ENCODE assay signal across 8 cellular contexts in the genomic region with DNA sequence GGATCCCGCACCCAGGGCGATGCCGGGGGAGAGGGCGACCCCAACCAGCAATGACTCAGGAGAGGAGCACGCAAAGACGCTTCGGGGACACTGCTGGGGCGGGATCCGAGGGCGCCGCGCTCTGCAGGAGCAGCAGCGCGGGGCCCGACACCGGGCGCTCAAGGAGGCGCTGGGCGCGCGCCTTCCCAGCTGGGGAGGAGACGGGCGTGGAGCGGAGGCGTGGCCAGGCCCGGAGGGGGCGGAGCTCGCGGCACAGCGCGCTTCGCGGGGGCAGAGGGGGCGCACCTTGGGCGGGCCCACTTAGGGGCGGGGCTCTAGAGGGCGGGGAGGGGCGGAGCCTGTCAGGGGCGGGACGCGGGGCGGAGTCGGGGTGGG. TPM values are rescaled to one million over a fixed set of nuclear protein-coding genes. Genes with fewer than 3 reads are reported as not detected.
DNase-seq lines count a peak whose midpoint lies in the region; ATAC-seq, FAIRE-seq and TF ChIP-seq lines count a peak whose summit lies in the region.

No MANE protein-coding gene starts in this region.

- H3K4me2 ChIP-seq in keratinocyte (ENCODE audit: control insufficient read depth, extremely low read depth, insufficient read depth, low read depth, low read length), result peak overlapping the region; percentile 77

- peaks cover 13% of the 10 kb centered on the region for H3K36me3 Mint-ChIP-seq in central memory CD8-positive, alpha-beta T cell (ENCODE audit: insufficient read depth)

- H3K36me3 ChIP-seq in keratinocyte (ENCODE audit: control insufficient read depth in 2 of 2, extremely low read depth in 1 of 2, insufficient read depth in 2 of 2, low read length in 2 of 2) (peaks cover 3% of the 10 kb centered on the region in 2 experiments), spleen (peaks cover 0 to 19% (median 10%) of the 10 kb centered on the region in 6 donors)

- H3K27ac Mint-ChIP-seq in central memory CD8-positive, alpha-beta T cell (ENCODE audit: low read depth), result peak overlapping the region; percentile 83

- dilution Hi-C loops in keratinocyte (cut with MboI; ENCODE audit: extremely low pct_ligation_motif_present, low sequenced_read_pairs), result no loop called here

- H3K4me1 ChIP-seq in keratinocyte (ENCODE audit: control insufficient read depth, extremely low read depth, insufficient read depth, low read length), result peaks cover 4% of the 10 kb centered on the region
- peaks cover 10 to 58% (median 34%) of the 10 kb centered on the region in 6 donors for H3K4me1 ChIP-seq in spleen

- H3K4me3 Mint-ChIP-seq in central memory CD8-positive, alpha-beta T cell, result peak overlapping the region; percentile 79

- H3K9me3 ChIP-seq in keratinocyte (ENCODE audit: control insufficient read depth, low read depth, low read length) (peaks cover 5% of the 10 kb centered on the region), spleen (peaks cover 0 to 34% (median 30%) of the 10 kb centered on the region in 8 donors)

- H4K20me1 ChIP-seq in keratinocyte (ENCODE audit: control insufficient read depth, extremely low read depth, insufficient read depth, low read length), result peaks cover 27% of the 10 kb centered on the region

- peak overlapping the region; percentile 81 for H3K9ac ChIP-seq in keratinocyte (ENCODE audit: control insufficient read depth, extremely low read depth, insufficient read depth, low read length)

- peaks cover 45% of the 10 kb centered on the region for H3K79me2 ChIP-seq in keratinocyte (ENCODE audit: control insufficient read depth, insufficient read depth, low read length)

- FAIRE-seq in keratinocyte (lab: Jason Lieb, UNC), result no peak

- H3K27ac ChIP-seq in keratinocyte (ENCODE audit: control insufficient read depth, insufficient read depth, low read length), result peak overlapping the region; percentile 56
- H3K27ac ChIP-seq in spleen, result peak overlapping the region; percentile 86 to 96 (median 95)

- TF ChIP-seq CTCF in keratinocyte (optimal IDR thresholded peaks at IDR 0.05 in 1 of 3, IDR thresholded peaks at IDR 0.05 in 1 of 3, conservative IDR thresholded peaks at IDR 0.05 in 1 of 3; ENCODE audit: extremely low read depth in 1 of 3, insufficient read depth in 2 of 3, low read length in 3 of 3) (no peak), spleen (IDR thresholded peaks at IDR 0.05 in 8 of 11, conservative IDR thresholded peaks at IDR 0.05 in 3 of 11) (no peak)

- no peak for TF ChIP-seq POLR2A in spleen (IDR thresholded peaks at IDR 0.05)

- intact Hi-C loops in spleen (cut with DNase I; ENCODE audit: low total_unique reads), result loop anchor here (5.0 kb wide), 1 partner anchor 55 kb away; the partner anchor contains the start of gene PTTG1IP

- H3K27me3 ChIP-seq in keratinocyte (ENCODE audit: control insufficient read depth, extremely low read depth, insufficient read depth, low read length) (no peaks in the 10 kb centered on the region), spleen (replicated peaks in 1 of 7) (no peaks in the 10 kb centered on the region)

- WGBS in spleen, 5 donors, result 0 to 2% (median 1%) methylated on average over 27 to 42 of the region's 43 CpGs

- peaks cover 5% of the 10 kb centered on the region for H3K9me3 Mint-ChIP-seq in central memory CD8-positive, alpha-beta T cell

- no peak overlapping the region for H2AFZ ChIP-seq in keratinocyte (ENCODE audit: control insufficient read depth, low read length)

- peaks cover 6% of the 10 kb centered on the region for H3K4me1 Mint-ChIP-seq in central memory CD8-positive, alpha-beta T cell

- peak; percentile 61 for ATAC-seq in HG03066 (IDR thresholded peaks at IDR 0.05; ENCODE audit: low read depth, unreplicated experiment)
- peak; percentile 76 for ATAC-seq in central memory CD8-positive, alpha-beta T cell (replicated peaks; ENCODE audit: extremely low read depth, poor library complexity, severe bottlenecking)

- H3K27me3 Mint-ChIP-seq in central memory CD8-positive, alpha-beta T cell, result no peaks in the 10 kb centered on the region

- peak overlapping the region; percentile 68 to 70 (median 69) for H3K4me3 ChIP-seq in keratinocyte (ENCODE audit: control insufficient read depth in 2 of 3, extremely low read depth in 1 of 3, insufficient read depth in 2 of 3, low read depth in 1 of 3, low read length in 3 of 3)
- peak overlapping the region; percentile 51 to 82 (median 64) for H3K4me3 ChIP-seq in spleen

- DNase-seq in SIG-M5 treated with dmso at 0.1 percent for 504 hours (lab: John Stamatoyannopoulos, UW; ENCODE audit: unreplicated experiment), result peak; percentile 80
- DNase-seq in SIG-M5 (lab: John Stamatoyannopoulos, UW), result no peak
- peak; percentile 90 for DNase-seq in NCI-H2196 (lab: John Stamatoyannopoulos, UW; ENCODE audit: unreplicated experiment)
- DNase-seq in activated CD4-positive, CD25-positive, alpha-beta regulatory T cell treated with anti-CD3 and anti-CD28 coated beads, Interleukin-2, amount 50 U/mL, for 72 hours, result peak; percentile 91
- peak; percentile 85 to 86 for DNase-seq in central memory CD8-positive, alpha-beta T cell (ENCODE audit: low spot score in 2 of 2)
- DNase-seq in keratinocyte (ENCODE audit: low read depth, low spot score), result peak; percentile 55
- DNase-seq in spleen, result peak; percentile 98

- H3K9me1 ChIP-seq in keratinocyte (ENCODE audit: control insufficient read depth, extremely low read depth, insufficient read depth, low read length), result no peaks in the 10 kb centered on the region

RNA-seq across cellular contexts. Expression of gene SUMO3, which starts 0.4 kb away (rescaled TPM):
- polyA plus RNA-seq in keratinocyte (69.3 to 132 TPM (median 115 TPM) in 3 replicates), spleen (10 to 100 TPM; 38.2 to 90.7 (median 57.9) TPM)
- polyA plus RNA-seq in keratinocyte (2011; ENCODE audit: low read depth), result 21.6 TPM
- 134 and 154 TPM in 2 replicates for polyA plus RNA-seq in keratinocyte (2011; cell fraction: cytosol; rRNA removed)
- 33.1 and 37.7 TPM in 2 replicates for polyA plus RNA-seq in keratinocyte (2011; cell fraction: nucleus; rRNA removed)
- polyA plus RNA-seq in keratinocyte (2012; ENCODE audit: low replicate concordance), result 51.1 and 105 TPM in 2 replicates
- 62.1 to 83.9 TPM (median 66.2 TPM) in 3 replicates for polyA minus RNA-seq in keratinocyte
- 103 TPM for polyA minus RNA-seq in keratinocyte (2011; cell fraction: cytosol; rRNA and poly(A)+ RNA removed)
- 13.4 and 18.2 TPM in 2 replicates for polyA minus RNA-seq in keratinocyte (2011; cell fraction: nucleus; rRNA and poly(A)+ RNA removed)
- total RNA-seq in spleen, result 100 to 1,000 TPM in 1 of 7 donors, 10 to 100 TPM in 6; 62.2 to 101 (median 68.6) TPM

RNA-seq across cellular contexts. Expression of gene UBE2G2, which starts 15.9 kb away (rescaled TPM):
- polyA plus RNA-seq in keratinocyte (82.0 to 114 TPM (median 106 TPM) in 3 replicates), spleen (10 to 100 TPM; 39.4 to 58.0 (median 46.9) TPM)
- polyA plus RNA-seq in keratinocyte (2011; ENCODE audit: low read depth), result 44.9 TPM
- 65.3 and 72.5 TPM in 2 replicates for polyA plus RNA-seq in keratinocyte (2011; cell fraction: cytosol; rRNA removed)
- 241 and 269 TPM in 2 replicates for polyA plus RNA-seq in keratinocyte (2011; cell fraction: nucleus; rRNA removed)
- polyA plus RNA-seq in keratinocyte (2012; ENCODE audit: low replicate concordance), result 51.6 and 64.6 TPM in 2 replicates
- polyA minus RNA-seq in keratinocyte, result 47.3 to 114 TPM (median 111 TPM) in 3 replicates
- polyA minus RNA-seq in keratinocyte (2011; cell fraction: cytosol; rRNA and poly(A)+ RNA removed), result 58.9 TPM
- 66.2 and 111 TPM in 2 replicates for polyA minus RNA-seq in keratinocyte (2011; cell fraction: nucleus; rRNA and poly(A)+ RNA removed)
- 100 to 1,000 TPM in 3 of 7 donors, 10 to 100 TPM in 4; 81.1 to 125 (median 93.8) TPM for total RNA-seq in spleen

RNA-seq across cellular contexts. Expression of gene PTTG1IP, which starts 56.0 kb away (rescaled TPM):
- 132 to 140 TPM (median 137 TPM) in 3 replicates for polyA plus RNA-seq in keratinocyte
- polyA plus RNA-seq in keratinocyte (2011; ENCODE audit: low read depth), result 97.7 TPM
- polyA plus RNA-seq in keratinocyte (2011; cell fraction: cytosol; rRNA removed), result 114 and 141 TPM in 2 replicates
- polyA plus RNA-seq in keratinocyte (2011; cell fraction: nucleus; rRNA removed), result 152 and 154 TPM in 2 replicates
- 111 and 120 TPM in 2 replicates for polyA plus RNA-seq in keratinocyte (2012; ENCODE audit: low replicate concordance)
- 69.3 to 118 TPM (median 90.8 TPM) in 3 replicates for polyA minus RNA-seq in keratinocyte
- 232 TPM for polyA minus RNA-seq in keratinocyte (2011; cell fraction: cytosol; rRNA and poly(A)+ RNA removed)
- 92.1 and 106 TPM in 2 replicates for polyA minus RNA-seq in keratinocyte (2011; cell fraction: nucleus; rRNA and poly(A)+ RNA removed)
- total RNA-seq in spleen, result 100 to 1,000 TPM; 121 to 189 (median 165) TPM
- polyA plus RNA-seq in spleen, result 10 to 100 TPM; 57.6 to 69.3 (median 64.9) TPM
